ENCODE assay signal across 2 cellular contexts in genomic region chr5:128081111-128081865, GRCh38.
TF ChIP-seq lines count a peak whose summit lies in the region.

No MANE protein-coding gene starts in this region.

TF ChIP-seq in HepG2, 621 proteins besides CTCF, POLR2A, EP300 and RAD21:
- TF ChIP-seq ZNF12 (CRISPR knock-in tag; IDR thresholded peaks at IDR 0.05) = no peak
- TF ChIP-seq ZNF747 (CRISPR knock-in tag; IDR thresholded peaks at IDR 0.05; ENCODE audit: borderline replicate concordance) = no peak
- no peak for TF ChIP-seq FOXP1 (IDR thresholded peaks at IDR 0.05)
- TF ChIP-seq FOXP1 (CRISPR knock-in tag; IDR thresholded peaks at IDR 0.05) = no peak
- TF ChIP-seq ZNF772 (CRISPR knock-in tag; IDR thresholded peaks at IDR 0.05) = no peak
- TF ChIP-seq, protein P1, sequence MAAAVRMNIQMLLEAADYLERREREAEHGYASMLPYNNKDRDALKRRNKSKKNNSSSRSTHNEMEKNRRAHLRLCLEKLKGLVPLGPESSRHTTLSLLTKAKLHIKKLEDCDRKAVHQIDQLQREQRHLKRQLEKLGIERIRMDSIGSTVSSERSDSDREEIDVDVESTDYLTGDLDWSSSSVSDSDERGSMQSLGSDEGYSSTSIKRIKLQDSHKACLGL (CRISPR knock-in tag; IDR thresholded peaks at IDR 0.05) = no peak
- no peak for TF ChIP-seq BRCA1 (CRISPR knock-in tag; IDR thresholded peaks at IDR 0.05)
- TF ChIP-seq, protein P2, sequence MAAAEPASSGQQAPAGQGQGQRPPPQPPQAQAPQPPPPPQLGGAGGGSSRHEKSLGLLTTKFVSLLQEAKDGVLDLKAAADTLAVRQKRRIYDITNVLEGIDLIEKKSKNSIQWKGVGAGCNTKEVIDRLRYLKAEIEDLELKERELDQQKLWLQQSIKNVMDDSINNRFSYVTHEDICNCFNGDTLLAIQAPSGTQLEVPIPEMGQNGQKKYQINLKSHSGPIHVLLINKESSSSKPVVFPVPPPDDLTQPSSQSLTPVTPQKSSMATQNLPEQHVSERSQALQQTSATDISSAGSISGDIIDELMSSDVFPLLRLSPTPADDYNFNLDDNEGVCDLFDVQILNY (CRISPR knock-in tag; conservative IDR thresholded peaks at IDR 0.05) = no peak
- TF ChIP-seq HNRNPUL1 (IDR thresholded peaks at IDR 0.05; ENCODE audit: low read depth, low read length) = no peak
- no peak for TF ChIP-seq HMG20B (CRISPR knock-in tag; conservative IDR thresholded peaks at IDR 0.05)
- TF ChIP-seq, protein P3, sequence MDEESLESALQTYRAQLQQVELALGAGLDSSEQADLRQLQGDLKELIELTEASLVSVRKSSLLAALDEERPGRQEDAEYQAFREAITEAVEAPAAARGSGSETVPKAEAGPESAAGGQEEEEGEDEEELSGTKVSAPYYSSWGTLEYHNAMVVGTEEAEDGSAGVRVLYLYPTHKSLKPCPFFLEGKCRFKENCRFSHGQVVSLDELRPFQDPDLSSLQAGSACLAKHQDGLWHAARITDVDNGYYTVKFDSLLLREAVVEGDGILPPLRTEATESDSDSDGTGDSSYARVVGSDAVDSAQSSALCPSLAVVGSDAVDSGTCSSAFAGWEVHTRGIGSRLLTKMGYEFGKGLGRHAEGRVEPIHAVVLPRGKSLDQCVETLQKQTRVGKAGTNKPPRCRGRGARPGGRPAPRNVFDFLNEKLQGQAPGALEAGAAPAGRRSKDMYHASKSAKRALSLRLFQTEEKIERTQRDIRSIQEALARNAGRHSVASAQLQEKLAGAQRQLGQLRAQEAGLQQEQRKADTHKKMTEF (CRISPR knock-in tag; IDR thresholded peaks at IDR 0.05) = no peak
- TF ChIP-seq SKIL (CRISPR knock-in tag; IDR thresholded peaks at IDR 0.05; ENCODE audit: borderline replicate concordance) = no peak
- TF ChIP-seq ZBTB14 (CRISPR knock-in tag; IDR thresholded peaks at IDR 0.05) = no peak
- no peak for TF ChIP-seq SRY (CRISPR knock-in tag; IDR thresholded peaks at IDR 0.05)
- TF ChIP-seq PREB (CRISPR knock-in tag; IDR thresholded peaks at IDR 0.05) = no peak
- TF ChIP-seq ZNF567 (CRISPR knock-in tag; IDR thresholded peaks at IDR 0.05; ENCODE audit: borderline replicate concordance) = no peak
TF ChIP-seq in HepG2: peak in this region for 0.

TF ChIP-seq in liver, 16 proteins besides CTCF, POLR2A, EP300 and RAD21:
- TF ChIP-seq HNF4A (conservative IDR thresholded peaks at IDR 0.05) (no peak), RXRA (IDR thresholded peaks at IDR 0.05) (no peak), YY1 (IDR thresholded peaks at IDR 0.05) (no peak), ZBTB33 (IDR thresholded peaks at IDR 0.05) (no peak), SP1 (IDR thresholded peaks at IDR 0.05) (no peak), ATF3 (IDR thresholded peaks at IDR 0.05) (no peak), TAF1 (conservative IDR thresholded peaks at IDR 0.05) (no peak), GABPA (IDR thresholded peaks at IDR 0.05 in 1 of 2, conservative IDR thresholded peaks at IDR 0.05 in 1 of 2) (no peak), REST (IDR thresholded peaks at IDR 0.05) (no peak), HNF4G (IDR thresholded peaks at IDR 0.05) (no peak), FOXA1 (IDR thresholded peaks at IDR 0.05) (no peak)
- TF ChIP-seq, protein P4, sequence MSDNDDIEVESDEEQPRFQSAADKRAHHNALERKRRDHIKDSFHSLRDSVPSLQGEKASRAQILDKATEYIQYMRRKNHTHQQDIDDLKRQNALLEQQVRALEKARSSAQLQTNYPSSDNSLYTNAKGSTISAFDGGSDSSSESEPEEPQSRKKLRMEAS (IDR thresholded peaks at IDR 0.05) = no peak
